17 cellular contexts compared by ENCODE assay signal in the genomic region with DNA sequence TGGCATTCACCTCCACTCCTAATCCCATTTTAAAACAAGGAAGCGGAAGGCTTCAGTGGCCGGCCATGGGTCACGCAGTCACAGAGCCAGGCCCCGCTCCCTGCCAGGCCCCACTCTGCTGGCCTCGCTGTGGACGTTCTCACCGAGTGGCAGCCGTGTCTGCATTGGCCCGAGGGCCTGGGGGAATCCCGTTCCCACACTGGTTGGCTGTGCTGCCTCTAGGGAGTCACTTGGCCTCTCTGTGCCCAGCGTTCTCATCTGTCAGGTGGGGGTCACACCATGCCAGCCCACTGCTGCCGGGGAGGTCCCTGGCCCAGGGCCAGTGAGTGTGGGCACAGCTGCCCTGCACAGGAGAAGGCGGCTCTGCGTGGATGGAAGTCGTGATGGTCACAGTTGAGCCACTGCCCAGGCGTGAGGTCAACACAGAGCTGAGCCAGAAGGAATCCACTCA.
"Had no signal": no experiment of that assay in that cellular context is flagged by ENCODE, and none has a peak within 500 bp of the region (broad histone marks: within the 10 kb centered on the region; RNA-seq: fewer than 3 reads in every experiment).

No MANE protein-coding gene starts in this region.

- H3K4me1 Mint-ChIP-seq: central memory CD8-positive, alpha-beta T cell had no signal

- H3K9ac ChIP-seq: parathyroid adenoma had no signal

- ATAC-seq: foreskin keratinocyte; natural killer cell; stimulated activated naive CD8-positive, alpha-beta T cell treated with anti-CD3 and anti-CD28 coated beads, Interleukin-15, amount 100 ng/mL, for 72 hours had no signal

- H3K79me2 ChIP-seq: parathyroid adenoma had no signal

- H3K9me3 ChIP-seq: neutrophil had no signal

- H3K27ac ChIP-seq: brain microvascular endothelial cell, coronary artery, foreskin keratinocyte, neutrophil, parathyroid adenoma, skin epidermis had no signal

- DNase-seq: activated CD4-positive, alpha-beta memory T cell treated with anti-CD3 and anti-CD28 coated beads for 36 hours; activated gamma-delta T cell treated with Interleukin-2 at 50 U/mL for 16 hours; activated T-cell treated with anti-CD3 and anti-CD28 coated beads for 4 hours; brain microvascular endothelial cell; foreskin keratinocyte; kidney glomerular epithelial cell; natural killer cell; stimulated activated CD4-positive, alpha-beta T cell treated with anti-CD3 and anti-CD28 coated beads, Interleukin-4, amount 100 ng/mL, for 1 hour; stimulated activated naive CD8-positive, alpha-beta T cell treated with anti-CD3 and anti-CD28 coated beads, Interleukin-15, amount 100 ng/mL, for 72 hours had no signal

- H3K4me3 Mint-ChIP-seq: activated CD4-positive, alpha-beta memory T cell treated with anti-CD3 and anti-CD28 coated beads for 36 hours; activated T-helper 1 cell treated with anti-CD3 and anti-CD28 coated beads, Interleukin-12 subunit alpha, Interleukin-12 subunit beta, Interleukin-2, Interleukin-4 antibody, amounts not matched to agents 30 ng/mL and 10 ng/mL and 1 ng/mL, durations not matched to agents 14 hours and 24 hours and 36 hours; central memory CD8-positive, alpha-beta T cell; natural killer cell; stimulated activated naive CD8-positive, alpha-beta T cell treated with anti-CD3 and anti-CD28 coated beads, Interleukin-15, amount 100 ng/mL, for 72 hours; T-helper 1 cell treated with Interleukin-12 subunit alpha and Interleukin-12 subunit beta and Interleukin-4 antibody, amounts not matched to agents 30 μg/mL and 1 μg/mL, for 36 hours; type B pancreatic cell had no signal

- H3K36me3 ChIP-seq: brain microvascular endothelial cell, neutrophil had no signal

- H3K4me1 ChIP-seq: foreskin keratinocyte, parathyroid adenoma had no signal

- H2AFZ ChIP-seq: parathyroid adenoma had no signal

- H3K27ac Mint-ChIP-seq: activated CD4-positive, alpha-beta memory T cell treated with anti-CD3 and anti-CD28 coated beads for 36 hours; activated T-helper 1 cell treated with anti-CD3 and anti-CD28 coated beads, Interleukin-12 subunit alpha, Interleukin-12 subunit beta, Interleukin-2, Interleukin-4 antibody, amounts not matched to agents 30 ng/mL and 10 ng/mL and 1 ng/mL, durations not matched to agents 14 hours and 24 hours and 36 hours; natural killer cell; stimulated activated naive CD8-positive, alpha-beta T cell treated with anti-CD3 and anti-CD28 coated beads, Interleukin-15, amount 100 ng/mL, for 72 hours; T-helper 1 cell treated with Interleukin-12 subunit alpha and Interleukin-12 subunit beta and Interleukin-4 antibody, amounts not matched to agents 30 μg/mL and 1 μg/mL, for 36 hours; type B pancreatic cell had no signal

- H3K36me3 Mint-ChIP-seq: activated CD4-positive, alpha-beta memory T cell treated with anti-CD3 and anti-CD28 coated beads for 36 hours; natural killer cell; type B pancreatic cell had no signal

- H3K4me3 ChIP-seq: coronary artery, skin epidermis had no signal

- H3K9me3 Mint-ChIP-seq: activated CD4-positive, alpha-beta memory T cell treated with anti-CD3 and anti-CD28 coated beads for 36 hours; activated T-helper 1 cell treated with anti-CD3 and anti-CD28 coated beads, Interleukin-12 subunit alpha, Interleukin-12 subunit beta, Interleukin-2, Interleukin-4 antibody, amounts not matched to agents 30 ng/mL and 10 ng/mL and 1 ng/mL, durations not matched to agents 14 hours and 24 hours and 36 hours; central memory CD8-positive, alpha-beta T cell; natural killer cell; stimulated activated naive CD8-positive, alpha-beta T cell treated with anti-CD3 and anti-CD28 coated beads, Interleukin-15, amount 100 ng/mL, for 72 hours; T-helper 1 cell treated with Interleukin-12 subunit alpha and Interleukin-12 subunit beta and Interleukin-4 antibody, amounts not matched to agents 30 μg/mL and 1 μg/mL, for 36 hours; type B pancreatic cell had no signal
